Comparison of ENCODE assay signal across 15 cellular contexts in the genomic region with DNA sequence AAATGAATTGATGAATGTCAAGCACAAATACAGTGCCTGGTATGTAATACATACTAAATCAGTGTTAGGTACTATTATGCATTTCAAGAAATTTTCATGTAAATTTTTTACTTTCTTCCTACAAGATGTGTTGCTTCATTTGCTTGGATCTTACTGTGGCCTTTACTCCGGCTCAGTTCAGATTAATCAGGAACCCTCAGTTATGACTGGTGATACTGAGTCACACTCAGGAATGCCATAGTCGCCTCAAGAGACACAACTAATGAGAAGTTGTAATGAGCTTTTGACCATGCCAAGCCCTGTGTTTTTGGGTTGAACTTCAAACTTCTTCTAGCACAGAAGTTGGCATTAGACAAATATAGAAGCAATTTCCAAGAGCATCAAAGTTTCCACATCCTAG.
DNase-seq lines count a peak whose midpoint lies in the region; TF ChIP-seq lines count a peak whose summit lies in the region.
"Had no signal": no experiment of that assay in that cellular context is flagged by ENCODE, and none has a peak within 500 bp of the region (broad histone marks: within the 10 kb centered on the region; RNA-seq: fewer than 3 reads in every experiment).

No MANE protein-coding gene starts in this region.

- TF ChIP-seq CTCF in fibroblast of villous mesenchyme (IDR thresholded peaks at IDR 0.05; ENCODE audit: insufficient read depth, low read depth, low read length): no peak

- no peak overlapping the region for H3K4me3 ChIP-seq in fibroblast of villous mesenchyme (ENCODE audit: low read depth, low read length)
- H3K4me3 ChIP-seq: SK-N-MC had no signal

- DNase-seq in EH (ENCODE audit: low read depth) (peak; percentile 91), amniotic epithelial cell (ENCODE audit: low read depth) (peak; percentile 78), fibroblast of villous mesenchyme (ENCODE audit: low read depth) (peak; percentile 65), renal cortical epithelial cell (ENCODE audit: low read depth) (peak; percentile 91), COR-L47 (lab: John Stamatoyannopoulos, UW) (no peak), NCI-H524 treated with DMSO at 0.1 percent for 48 hours (lab: John Stamatoyannopoulos, UW) (no peak), T-helper 9 cell (no peak), NCI-H1105 (lab: John Stamatoyannopoulos, UW) (no peak)
- DNase-seq: activated CD8-positive, alpha-beta memory T cell treated with anti-CD3 and anti-CD28 coated beads for 24 hours; activated effector memory CD4-positive, alpha-beta T cell treated with anti-CD3 and anti-CD28 coated beads, Interleukin-2, amount 50 U/mL, for 16 hours; DMS 273 treated with DMSO at 0.1 percent for 48 hours; endodermal cell; MM.1S; stimulated activated CD4-positive, alpha-beta T cell treated with anti-CD3 and anti-CD28 coated beads, Interleukin-12 subunit alpha, Interleukin-12 subunit beta, amount 100 ng/mL, for 4 hours had no signal

Comparison
In these comparisons a context has a peak if more than half of its experiments do, and no peak if none do; other contexts are left out.
1. DNase-seq: peak in EH (single experiment), amniotic epithelial cell (single experiment), fibroblast of villous mesenchyme (single experiment) and renal cortical epithelial cell (single experiment); none in COR-L47 (single experiment), NCI-H524 treated with DMSO at 0.1 percent for 48 hours (single experiment), T-helper 9 cell (single experiment) and NCI-H1105 (single experiment).